ENCODE assay signal across 14 cellular contexts in genomic region chr10:31875608-31876007, GRCh38. TPM values are rescaled to one million over a fixed set of nuclear protein-coding genes. Genes with fewer than 3 reads are reported as not detected.
A peak's percentile ranks its signal among the peaks of the same experiment; 100 is the strongest.
DNase-seq lines count a peak whose midpoint lies in the region; ATAC-seq lines count a peak whose summit lies in the region.
"Had no signal": no experiment of that assay in that cellular context is flagged by ENCODE, and none has a peak within 500 bp of the region (broad histone marks: within the 10 kb centered on the region; RNA-seq: fewer than 3 reads in every experiment).

No MANE protein-coding gene starts in this region.

- DNase-seq in activated naive CD8-positive, alpha-beta T cell treated with anti-CD3 and anti-CD28 coated beads for 36 hours: peak; percentile 1
- no peak for DNase-seq in G401 (ENCODE audit: low spot score)
- no peak for DNase-seq in stimulated activated CD8-positive, alpha-beta memory T cell treated with anti-CD3 and anti-CD28 coated beads, Interleukin-4, amount 100 ng/mL, for 48 hours
- DNase-seq in T-helper 17 cell: no peak
- DNase-seq: aorta, foreskin keratinocyte, H7, left ventricle myocardium superior, NCI-H1417 treated with DMSO at 0.1 percent for 48 hours, uterus had no signal

- no peaks in the 10 kb centered on the region for H3K9me3 ChIP-seq in T-helper 17 cell (ENCODE audit: control insufficient read depth, low read length, poor library complexity, severe bottlenecking)
- H3K9me3 ChIP-seq: uterus had no signal

- ATAC-seq in GM19025 (IDR thresholded peaks at IDR 0.05; ENCODE audit: low read depth, unreplicated experiment) (peak; percentile 75), GM21447 (IDR thresholded peaks at IDR 0.05; ENCODE audit: unreplicated experiment) (peak; percentile 69), HG03095 (IDR thresholded peaks at IDR 0.05; ENCODE audit: unreplicated experiment) (peak; percentile 46), T-helper 17 cell (no peak)
- ATAC-seq: foreskin keratinocyte, left ventricle myocardium superior had no signal

- H3K27me3 Mint-ChIP-seq in activated naive CD8-positive, alpha-beta T cell treated with anti-CD3 and anti-CD28 coated beads for 36 hours: no peaks in the 10 kb centered on the region
- no peaks in the 10 kb centered on the region for H3K27me3 Mint-ChIP-seq in T-helper 17 cell
- H3K27me3 Mint-ChIP-seq: stimulated activated naive CD8-positive, alpha-beta T cell treated with anti-CD3 and anti-CD28 coated beads, Interleukin-15, Interleukin-2, amounts not matched to agents 100 ng/mL and 50 ng/mL, for 24 hours had no signal

- no peak overlapping the region for H3K27ac Mint-ChIP-seq in activated naive CD8-positive, alpha-beta T cell treated with anti-CD3 and anti-CD28 coated beads for 36 hours
- H3K27ac Mint-ChIP-seq in T-helper 17 cell: no peak overlapping the region
- H3K27ac Mint-ChIP-seq: stimulated activated naive CD8-positive, alpha-beta T cell treated with anti-CD3 and anti-CD28 coated beads, Interleukin-15, Interleukin-2, amounts not matched to agents 100 ng/mL and 50 ng/mL, for 24 hours had no signal

- no peak overlapping the region for H3K4me3 Mint-ChIP-seq in activated naive CD8-positive, alpha-beta T cell treated with anti-CD3 and anti-CD28 coated beads for 36 hours
- H3K4me3 Mint-ChIP-seq in T-helper 17 cell: no peak overlapping the region
- H3K4me3 Mint-ChIP-seq: stimulated activated naive CD8-positive, alpha-beta T cell treated with anti-CD3 and anti-CD28 coated beads, Interleukin-15, Interleukin-2, amounts not matched to agents 100 ng/mL and 50 ng/mL, for 24 hours had no signal

- in situ Hi-C loops in G401 (cut with HindIII; ENCODE audit: low sequenced_read_pairs): no loop called here

- H3K36me3 Mint-ChIP-seq in activated naive CD8-positive, alpha-beta T cell treated with anti-CD3 and anti-CD28 coated beads for 36 hours: peaks cover 1% of the 10 kb centered on the region
- no peaks in the 10 kb centered on the region for H3K36me3 Mint-ChIP-seq in T-helper 17 cell (ENCODE audit: low read depth)

- peaks cover 22% of the 10 kb centered on the region for H3K4me1 Mint-ChIP-seq in activated naive CD8-positive, alpha-beta T cell treated with anti-CD3 and anti-CD28 coated beads for 36 hours
- peaks cover 12% of the 10 kb centered on the region for H3K4me1 Mint-ChIP-seq in T-helper 17 cell

- no peaks in the 10 kb centered on the region for H3K9me3 Mint-ChIP-seq in activated naive CD8-positive, alpha-beta T cell treated with anti-CD3 and anti-CD28 coated beads for 36 hours
- H3K9me3 Mint-ChIP-seq: stimulated activated naive CD8-positive, alpha-beta T cell treated with anti-CD3 and anti-CD28 coated beads, Interleukin-15, Interleukin-2, amounts not matched to agents 100 ng/mL and 50 ng/mL, for 24 hours had no signal

RNA-seq across cellular contexts. Expression of gene ARHGAP12, which starts 53.0 kb away (rescaled TPM):
- 1 to 10 TPM; 2.8 to 3.4 TPM for total RNA-seq in activated naive CD8-positive, alpha-beta T cell treated with anti-CD3 and anti-CD28 coated beads for 36 hours
- total RNA-seq in G401 (2014; rRNA removed; shearing (Covaris generic)): 21.6 and 40.5 TPM in 2 replicates
- 10 to 100 TPM; 22.6 to 28.2 TPM for total RNA-seq in T-helper 17 cell
